36 cellular contexts compared by ENCODE assay signal in the genomic region with DNA sequence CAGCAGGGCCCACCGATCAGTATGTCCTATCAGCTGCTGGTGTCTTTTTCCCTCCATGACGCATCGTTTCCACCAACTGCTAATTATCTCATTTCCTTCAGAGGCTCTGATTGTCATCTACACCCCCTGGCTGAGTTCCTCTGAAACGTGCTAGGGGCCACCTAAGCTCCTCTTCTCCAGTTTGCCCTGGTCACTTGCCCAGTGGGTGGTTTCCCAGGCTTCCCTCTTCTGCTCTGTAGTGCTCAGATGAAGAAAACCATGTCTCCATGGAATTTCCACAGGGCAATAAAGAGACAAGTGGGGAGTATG.
A peak's percentile ranks its signal among the peaks of the same experiment; 100 is the strongest.
DNase-seq lines count a peak whose midpoint lies in the region; ATAC-seq and TF ChIP-seq lines count a peak whose summit lies in the region.
"Had no signal": no experiment of that assay in that cellular context is flagged by ENCODE, and none has a peak within 500 bp of the region (broad histone marks: within the 10 kb centered on the region; RNA-seq: fewer than 3 reads in every experiment).

No MANE protein-coding gene starts in this region.

- ATAC-seq in activated CD8-positive, alpha-beta T cell treated with anti-CD3 and anti-CD28 coated beads for 36 hours = no peak
- no peak for ATAC-seq in activated CD8-positive, alpha-beta T cell treated with anti-CD3 and anti-CD28 coated beads, Interleukin-2, amount 10 ng/mL, durations not matched to agents 7 days and 5 days
- ATAC-seq in activated T-helper 17 cell treated with anti-CD3 and anti-CD28 coated beads, Interleukin-2, amount 50 U/mL, for 72 hours (replicated peaks) = no peak
- no peak for ATAC-seq in GM18519 (IDR thresholded peaks at IDR 0.05; ENCODE audit: low FRiP score, unreplicated experiment)
- no peak for ATAC-seq in GM19397 (IDR thresholded peaks at IDR 0.05; ENCODE audit: unreplicated experiment)
- ATAC-seq: left lobe of liver, Right ventricle myocardium inferior had no signal

- no peaks in the 10 kb centered on the region for H3K79me1 ChIP-seq in mesendoderm (ENCODE audit: low read length)

- no peaks in the 10 kb centered on the region for H3K36me3 Mint-ChIP-seq in activated CD8-positive, alpha-beta T cell treated with anti-CD3 and anti-CD28 coated beads for 36 hours (ENCODE audit: low read depth)
- no peaks in the 10 kb centered on the region for H3K36me3 Mint-ChIP-seq in activated CD8-positive, alpha-beta T cell treated with anti-CD3 and anti-CD28 coated beads, Interleukin-2, amount 10 ng/mL, durations not matched to agents 7 days and 5 days (ENCODE audit: low read depth)
- H3K36me3 Mint-ChIP-seq in activated T-helper 17 cell treated with anti-CD3 and anti-CD28 coated beads, Interleukin-2, amount 50 U/mL, for 72 hours (ENCODE audit: low read depth) = no peaks in the 10 kb centered on the region
- H3K36me3 Mint-ChIP-seq: CD14-positive monocyte, IgD-negative memory B cell, memory B cell, naive B cell had no signal

- WGBS in mesendoderm (ENCODE audit: extremely low coverage, insufficient coverage, low lambda C conversion rate) = no CpG with 5 or more reads among the region's 4 CpGs

- H2BK120ac ChIP-seq in mesendoderm (ENCODE audit: low read depth, low read length) = no peak overlapping the region

- intact Hi-C loops in activated CD8-positive, alpha-beta T cell treated with anti-CD3 and anti-CD28 coated beads for 36 hours (cut with micrococcal nuclease) = no loop called here
- intact Hi-C loops in uterus (cut with DNase I; ENCODE audit: low total_unique reads) = no loop called here

- H3K4me3 ChIP-seq in mesendoderm (ENCODE audit: low read length) = no peak overlapping the region
- H3K4me3 ChIP-seq in uterus = no peak overlapping the region
- H3K4me3 ChIP-seq: transverse colon had no signal

- no peak overlapping the region for H2BK15ac ChIP-seq in mesendoderm (replicated peaks; ENCODE audit: low read depth)

- H3K27me3 ChIP-seq in mesendoderm (ENCODE audit: insufficient read depth, low read length, poor library complexity) (no peaks in the 10 kb centered on the region), uterus (no peaks in the 10 kb centered on the region)
- H3K27me3 ChIP-seq: brain microvascular endothelial cell, transverse colon had no signal

- H3K18ac ChIP-seq in mesendoderm (ENCODE audit: low read length) = no peak overlapping the region

- H4K8ac ChIP-seq in mesendoderm (ENCODE audit: low read depth, low read length) = no peak overlapping the region

- CTCF ChIA-PET in activated CD8-positive, alpha-beta T cell treated with anti-CD3 and anti-CD28 coated beads for 36 hours (lab: Charles Lee) = interaction anchor here (1.2 to 1.5 kb wide), 2 partner anchors 48 to 155 kb away, joined by 3 to 5 read pairs; no protein-coding TSS in a partner anchor
- CTCF ChIA-PET in activated CD8-positive, alpha-beta T cell treated with anti-CD3 and anti-CD28 coated beads, Interleukin-2, amount 10 ng/mL, durations not matched to agents 7 days and 5 days (lab: Charles Lee) = interaction anchor here (1.5 to 1.6 kb wide), 2 partner anchors 31 to 99 kb away, joined by 4 to 6 read pairs; no protein-coding TSS in a partner anchor

- no peak overlapping the region for H3K56ac ChIP-seq in mesendoderm (ENCODE audit: low read length)

- no peak overlapping the region for H3K4ac ChIP-seq in mesendoderm (ENCODE audit: low read depth, low read length)

- no peaks in the 10 kb centered on the region for H3K9me3 Mint-ChIP-seq in activated CD8-positive, alpha-beta T cell treated with anti-CD3 and anti-CD28 coated beads for 36 hours
- H3K9me3 Mint-ChIP-seq in activated CD8-positive, alpha-beta T cell treated with anti-CD3 and anti-CD28 coated beads, Interleukin-2, amount 10 ng/mL, durations not matched to agents 7 days and 5 days (ENCODE audit: insufficient read depth) = no peaks in the 10 kb centered on the region
- H3K9me3 Mint-ChIP-seq in activated T-helper 17 cell treated with anti-CD3 and anti-CD28 coated beads, Interleukin-2, amount 50 U/mL, for 72 hours = no peaks in the 10 kb centered on the region
- H3K9me3 Mint-ChIP-seq: activated T-helper 1 cell treated with anti-CD3 and anti-CD28 coated beads, Interleukin-12 subunit alpha, Interleukin-12 subunit beta, Interleukin-2, Interleukin-4 antibody, amounts not matched to agents 30 ng/mL and 10 ng/mL and 1 ng/mL, durations not matched to agents 14 hours and 24 hours and 36 hours; CD14-positive monocyte; HFFc6; IgD-negative memory B cell; memory B cell; naive B cell had no signal

- no peak overlapping the region for H3K4me3 Mint-ChIP-seq in activated CD8-positive, alpha-beta T cell treated with anti-CD3 and anti-CD28 coated beads for 36 hours
- no peak overlapping the region for H3K4me3 Mint-ChIP-seq in activated CD8-positive, alpha-beta T cell treated with anti-CD3 and anti-CD28 coated beads, Interleukin-2, amount 10 ng/mL, durations not matched to agents 7 days and 5 days
- H3K4me3 Mint-ChIP-seq in activated T-helper 17 cell treated with anti-CD3 and anti-CD28 coated beads, Interleukin-2, amount 50 U/mL, for 72 hours = no peak overlapping the region
- H3K4me3 Mint-ChIP-seq: activated T-helper 1 cell treated with anti-CD3 and anti-CD28 coated beads, Interleukin-12 subunit alpha, Interleukin-12 subunit beta, Interleukin-2, Interleukin-4 antibody, amounts not matched to agents 30 ng/mL and 10 ng/mL and 1 ng/mL, durations not matched to agents 14 hours and 24 hours and 36 hours; CD14-positive monocyte; HFFc6; IgD-negative memory B cell; memory B cell; naive B cell had no signal

- no peak overlapping the region for H2AK5ac ChIP-seq in mesendoderm (ENCODE audit: low read length)

- H3K27me3 Mint-ChIP-seq in activated CD8-positive, alpha-beta T cell treated with anti-CD3 and anti-CD28 coated beads for 36 hours = no peaks in the 10 kb centered on the region
- peaks cover 15% of the 10 kb centered on the region for H3K27me3 Mint-ChIP-seq in activated CD8-positive, alpha-beta T cell treated with anti-CD3 and anti-CD28 coated beads, Interleukin-2, amount 10 ng/mL, durations not matched to agents 7 days and 5 days (ENCODE audit: low read depth)
- peaks cover 3% of the 10 kb centered on the region for H3K27me3 Mint-ChIP-seq in activated T-helper 17 cell treated with anti-CD3 and anti-CD28 coated beads, Interleukin-2, amount 50 U/mL, for 72 hours
- H3K27me3 Mint-ChIP-seq: IgD-negative memory B cell had no signal

- TF ChIP-seq CTCF in activated CD8-positive, alpha-beta T cell treated with anti-CD3 and anti-CD28 coated beads for 36 hours (IDR thresholded peaks at IDR 0.05) = no peak
- TF ChIP-seq CTCF in uterus (IDR thresholded peaks at IDR 0.05) = no peak

- no peaks in the 10 kb centered on the region for H3K36me3 ChIP-seq in mesendoderm (ENCODE audit: control insufficient read depth, insufficient read depth, low read length)
- H3K36me3 ChIP-seq in uterus = no peaks in the 10 kb centered on the region
- H3K36me3 ChIP-seq: brain microvascular endothelial cell, neutrophil, transverse colon had no signal

- no peak overlapping the region for H3K27ac Mint-ChIP-seq in activated CD8-positive, alpha-beta T cell treated with anti-CD3 and anti-CD28 coated beads for 36 hours
- no peak overlapping the region for H3K27ac Mint-ChIP-seq in activated CD8-positive, alpha-beta T cell treated with anti-CD3 and anti-CD28 coated beads, Interleukin-2, amount 10 ng/mL, durations not matched to agents 7 days and 5 days
- peak overlapping the region; percentile 32 for H3K27ac Mint-ChIP-seq in activated T-helper 17 cell treated with anti-CD3 and anti-CD28 coated beads, Interleukin-2, amount 50 U/mL, for 72 hours
- H3K27ac Mint-ChIP-seq: activated T-helper 1 cell treated with anti-CD3 and anti-CD28 coated beads, Interleukin-12 subunit alpha, Interleukin-12 subunit beta, Interleukin-2, Interleukin-4 antibody, amounts not matched to agents 30 ng/mL and 10 ng/mL and 1 ng/mL, durations not matched to agents 14 hours and 24 hours and 36 hours; HFFc6; IgD-negative memory B cell; memory B cell; naive B cell had no signal

- TF ChIP-seq POLR2A in uterus (IDR thresholded peaks at IDR 0.05) = no peak

- DNase-seq in activated CD8-positive, alpha-beta T cell treated with anti-CD3 and anti-CD28 coated beads for 36 hours = peak; percentile 56
- no peak for DNase-seq in activated CD8-positive, alpha-beta T cell treated with anti-CD3 and anti-CD28 coated beads, Interleukin-2, amount 10 ng/mL, durations not matched to agents 7 days and 5 days
- peak; percentile 26 for DNase-seq in mesendoderm
- DNase-seq in uterus = no peak
- DNase-seq in GM19238 (ENCODE audit: insufficient read length, low spot score) = no peak
- DNase-seq: activated CD4-positive, alpha-beta T cell treated with anti-CD3 and anti-CD28 coated beads, Interleukin-2, amount 50 U/mL, for 1 hour; activated naive CD4-positive, alpha-beta T cell treated with anti-CD3 and anti-CD28 coated beads, Interleukin-2, amount 50 U/mL, for 16 hours; amygdala; brain microvascular endothelial cell; Calu3; DND-41; effector CD4-positive, alpha-beta T cell; GF-D8; glutamatergic neuron; GOT3; HFFc6; naive B cell; NCI-H1048; NCI-H2107; NCI-H345; NCI-H69; SK-N-SH; stimulated activated CD4-positive, alpha-beta T cell treated with anti-CD3 and anti-CD28 coated beads, Interleukin-15, amount 100 ng/mL, for 24 hours; stimulated activated CD4-positive, alpha-beta T cell treated with anti-CD3 and anti-CD28 coated beads, Interleukin-4, amount 100 ng/mL, for 4 hours; transverse colon had no signal

- no peaks in the 10 kb centered on the region for H3K4me1 Mint-ChIP-seq in activated CD8-positive, alpha-beta T cell treated with anti-CD3 and anti-CD28 coated beads for 36 hours (ENCODE audit: low read depth)
- H3K4me1 Mint-ChIP-seq in activated CD8-positive, alpha-beta T cell treated with anti-CD3 and anti-CD28 coated beads, Interleukin-2, amount 10 ng/mL, durations not matched to agents 7 days and 5 days (ENCODE audit: low read depth) = no peaks in the 10 kb centered on the region
- peaks cover 4% of the 10 kb centered on the region for H3K4me1 Mint-ChIP-seq in activated T-helper 17 cell treated with anti-CD3 and anti-CD28 coated beads, Interleukin-2, amount 50 U/mL, for 72 hours
- H3K4me1 Mint-ChIP-seq: CD14-positive monocyte, memory B cell, naive B cell had no signal

- H4K5ac ChIP-seq in mesendoderm (ENCODE audit: low read length) = no peak overlapping the region

- H3K27ac ChIP-seq in mesendoderm (ENCODE audit: low read depth, low read length) = no peak overlapping the region
- H3K27ac ChIP-seq in uterus = peak overlapping the region; percentile 1 to 57
- H3K27ac ChIP-seq: 22Rv1, brain microvascular endothelial cell, neutrophil, transverse colon had no signal

- no peak overlapping the region for H3K9ac ChIP-seq in mesendoderm (ENCODE audit: low read length)
- H3K9ac ChIP-seq: SK-N-SH had no signal

- H3K9me3 ChIP-seq in uterus = no peaks in the 10 kb centered on the region
- H3K9me3 ChIP-seq: neutrophil, SK-N-SH, transverse colon had no signal

- H3K4me2 ChIP-seq in mesendoderm (ENCODE audit: low read length) = no peak overlapping the region
- H3K4me2 ChIP-seq: SK-N-SH had no signal

- H3K23ac ChIP-seq in mesendoderm (ENCODE audit: low read length) = no peak overlapping the region

- H3K4me1 ChIP-seq in mesendoderm (ENCODE audit: control insufficient read depth, low read depth, low read length) (no peaks in the 10 kb centered on the region), uterus (peaks cover 8 to 18% of the 10 kb centered on the region in 2 donors)

- POLR2A ChIA-PET in activated CD8-positive, alpha-beta T cell treated with anti-CD3 and anti-CD28 coated beads for 36 hours (lab: Charles Lee) = no interaction called here
- POLR2A ChIA-PET in activated CD8-positive, alpha-beta T cell treated with anti-CD3 and anti-CD28 coated beads, Interleukin-2, amount 10 ng/mL, durations not matched to agents 7 days and 5 days (lab: Charles Lee) = no interaction called here

- no peak overlapping the region for H2BK5ac ChIP-seq in mesendoderm (ENCODE audit: low read length)

- H3K79me2 ChIP-seq in mesendoderm (ENCODE audit: control insufficient read depth, insufficient read depth, low read length) = no peaks in the 10 kb centered on the region

Comparison
In these comparisons a context has a peak if more than half of its experiments do, and no peak if none do; other contexts are left out.
1. DNase-seq: peak in activated CD8-positive, alpha-beta T cell treated with anti-CD3 and anti-CD28 coated beads for 36 hours (single experiment) and mesendoderm (single experiment); none in activated CD8-positive, alpha-beta T cell treated with anti-CD3 and anti-CD28 coated beads, Interleukin-2, amount 10 ng/mL, durations not matched to agents 7 days and 5 days (single experiment), uterus (0 of 2) and GM19238 (single experiment).